ENCODE assay signal across 10 cellular contexts in genomic region chr9:72509635-72510034, GRCh38. TPM values are rescaled to one million over a fixed set of nuclear protein-coding genes. Genes with fewer than 3 reads are reported as not detected.
DNase-seq lines count a peak whose midpoint lies in the region; ATAC-seq and TF ChIP-seq lines count a peak whose summit lies in the region.
"Had no signal": no experiment of that assay in that cellular context is flagged by ENCODE, and none has a peak within 500 bp of the region (broad histone marks: within the 10 kb centered on the region; RNA-seq: fewer than 3 reads in every experiment).

No MANE protein-coding gene starts in this region.

- no peak overlapping the region for H3K27ac ChIP-seq in GM23338 (ENCODE audit: low read depth)
- no peak overlapping the region for H3K27ac ChIP-seq in colonic mucosa
- H3K27ac ChIP-seq: 22Rv1 had no signal

- no peak overlapping the region for H3K4me2 ChIP-seq in GM23338

- H2AFZ ChIP-seq in GM23338: no peak overlapping the region

- H3K4me3 Mint-ChIP-seq in activated T-helper 17 cell treated with anti-CD3 and anti-CD28 coated beads, Interleukin-2, amount 50 U/mL, for 72 hours: peak overlapping the region; percentile 80
- H3K4me3 Mint-ChIP-seq in stimulated activated memory B cell treated with anti-CD40 and anti-IgM and Interleukin-4, amounts not matched to agents 10 μg/mL and 1 μg/mL and 100 μg/mL, for 72 hours: no peak overlapping the region
- no peak overlapping the region for H3K4me3 Mint-ChIP-seq in GM23338

- intact Hi-C loops in colonic mucosa (cut with DNase I): no loop called here

- no peak overlapping the region for H3K4me3 ChIP-seq in GM23338
- H3K4me3 ChIP-seq in colonic mucosa: no peak overlapping the region

- H3F3A ChIP-seq in GM23338 (replicated peaks; ENCODE audit: low read depth): no peaks in the 10 kb centered on the region

- H3K36me3 ChIP-seq in GM23338 (ENCODE audit: insufficient read depth) (0 out of 2 replicates have a peak, but pooled peaks cover 4% of the 10 kb centered on the region), colonic mucosa (no peaks in the 10 kb centered on the region)

- no peaks in the 10 kb centered on the region for H3K9me3 ChIP-seq in colonic mucosa

- H3K4me1 Mint-ChIP-seq in activated T-helper 17 cell treated with anti-CD3 and anti-CD28 coated beads, Interleukin-2, amount 50 U/mL, for 72 hours: peaks cover 15% of the 10 kb centered on the region
- peaks cover 5% of the 10 kb centered on the region for H3K4me1 Mint-ChIP-seq in stimulated activated memory B cell treated with anti-CD40 and anti-IgM and Interleukin-4, amounts not matched to agents 10 μg/mL and 1 μg/mL and 100 μg/mL, for 72 hours
- H3K4me1 Mint-ChIP-seq in GM23338: peaks cover 5% of the 10 kb centered on the region; the same call in 2 of the 3 replicates

- peak; percentile 95 for ATAC-seq in HG02981 (IDR thresholded peaks at IDR 0.05; ENCODE audit: unreplicated experiment)
- peak; percentile 95 for ATAC-seq in activated T-helper 17 cell treated with anti-CD3 and anti-CD28 coated beads, Interleukin-2, amount 50 U/mL, for 72 hours (replicated peaks)
- ATAC-seq in stimulated activated memory B cell treated with anti-CD40 and anti-IgM and Interleukin-4, amounts not matched to agents 10 μg/mL and 1 μg/mL and 100 μg/mL, for 72 hours: peak; percentile 70
- ATAC-seq in GM23338: no peak

- no peaks in the 10 kb centered on the region for H3K36me3 Mint-ChIP-seq in activated T-helper 17 cell treated with anti-CD3 and anti-CD28 coated beads, Interleukin-2, amount 50 U/mL, for 72 hours (ENCODE audit: low read depth)
- H3K36me3 Mint-ChIP-seq in stimulated activated memory B cell treated with anti-CD40 and anti-IgM and Interleukin-4, amounts not matched to agents 10 μg/mL and 1 μg/mL and 100 μg/mL, for 72 hours: no peaks in the 10 kb centered on the region
- peaks cover 2% of the 10 kb centered on the region; the same call in 2 of the 3 replicates for H3K36me3 Mint-ChIP-seq in GM23338 (ENCODE audit: low read depth)

- H3K27me3 ChIP-seq in GM23338 (ENCODE audit: insufficient read depth) (no peaks in the 10 kb centered on the region), colonic mucosa (no peaks in the 10 kb centered on the region)

- H3K9ac ChIP-seq in colonic mucosa (ENCODE audit: low read depth in 2 of 2, low read length in 2 of 2): no peak overlapping the region

- TF ChIP-seq CTCF in GM23338 (conservative IDR thresholded peaks at IDR 0.05; ENCODE audit: low read depth in 2 of 2): no peak
- TF ChIP-seq CTCF in colonic mucosa (IDR thresholded peaks at IDR 0.05): no peak

- no peaks in the 10 kb centered on the region for H3K9me3 Mint-ChIP-seq in activated T-helper 17 cell treated with anti-CD3 and anti-CD28 coated beads, Interleukin-2, amount 50 U/mL, for 72 hours
- H3K9me3 Mint-ChIP-seq in stimulated activated memory B cell treated with anti-CD40 and anti-IgM and Interleukin-4, amounts not matched to agents 10 μg/mL and 1 μg/mL and 100 μg/mL, for 72 hours: no peaks in the 10 kb centered on the region
- H3K9me3 Mint-ChIP-seq in GM23338: no peaks in the 10 kb centered on the region; the same call in 2 of the 3 replicates

- DNase-seq in NOMO-1 treated with DMSO at 0.1 percent for 48 hours (lab: John Stamatoyannopoulos, UW; ENCODE audit: unreplicated experiment) (peak; percentile 50), NOMO-1 treated with dmso at 0.1 percent for 144 hours (lab: John Stamatoyannopoulos, UW; ENCODE audit: unreplicated experiment) (no peak), GM23338 (ENCODE audit: low spot score) (no peak), colonic mucosa (no peak), NCI-H82 (lab: John Stamatoyannopoulos, UW) (no peak)
- DNase-seq: hippocampal formation had no signal

- peak overlapping the region; percentile 99 for H3K27ac Mint-ChIP-seq in activated T-helper 17 cell treated with anti-CD3 and anti-CD28 coated beads, Interleukin-2, amount 50 U/mL, for 72 hours
- peak overlapping the region; percentile 69 for H3K27ac Mint-ChIP-seq in stimulated activated memory B cell treated with anti-CD40 and anti-IgM and Interleukin-4, amounts not matched to agents 10 μg/mL and 1 μg/mL and 100 μg/mL, for 72 hours
- no peak overlapping the region for H3K27ac Mint-ChIP-seq in GM23338

- H4K20me1 ChIP-seq in GM23338 (replicated peaks; ENCODE audit: insufficient read depth): no peaks in the 10 kb centered on the region

- no peaks in the 10 kb centered on the region for H3K27me3 Mint-ChIP-seq in activated T-helper 17 cell treated with anti-CD3 and anti-CD28 coated beads, Interleukin-2, amount 50 U/mL, for 72 hours
- no peaks in the 10 kb centered on the region for H3K27me3 Mint-ChIP-seq in stimulated activated memory B cell treated with anti-CD40 and anti-IgM and Interleukin-4, amounts not matched to agents 10 μg/mL and 1 μg/mL and 100 μg/mL, for 72 hours
- peaks cover 3% of the 10 kb centered on the region for H3K27me3 Mint-ChIP-seq in GM23338 (ENCODE audit: insufficient read depth, low read depth, poor library complexity)

- H3K4me1 ChIP-seq in GM23338 (ENCODE audit: insufficient read depth) (no peaks in the 10 kb centered on the region), colonic mucosa (no peaks in the 10 kb centered on the region)

- 0 out of 2 replicates have a peak, but pooled peaks cover 3% of the 10 kb centered on the region for H3K9me2 ChIP-seq in GM23338 (ENCODE audit: insufficient read depth)

- H3K79me2 ChIP-seq in GM23338 (replicated peaks; ENCODE audit: insufficient read depth): no peaks in the 10 kb centered on the region

TF ChIP-seq in GM23338, 12 proteins besides CTCF, POLR2A, EP300 and RAD21 (continues in another document):
- TF ChIP-seq ZNF331 (CRISPR knock-in tag; IDR thresholded peaks at IDR 0.05; ENCODE audit: low read depth) (no peak), ETS1 (IDR thresholded peaks at IDR 0.05) (no peak), CREB1 (CRISPR knock-in tag; IDR thresholded peaks at IDR 0.05; ENCODE audit: low read depth) (no peak), REST (IDR thresholded peaks at IDR 0.05; ENCODE audit: unreplicated experiment) (no peak), NANOG (IDR thresholded peaks at IDR 0.05; ENCODE audit: borderline replicate concordance) (no peak), EZH2phosphoT487 (IDR thresholded peaks at IDR 0.05; ENCODE audit: unreplicated experiment) (no peak), STAT1 (IDR thresholded peaks at IDR 0.05; ENCODE audit: unreplicated experiment) (no peak), ZNF114 (CRISPR knock-in tag; IDR thresholded peaks at IDR 0.05) (no peak), EZH2 (IDR thresholded peaks at IDR 0.05; ENCODE audit: low read depth, unreplicated experiment) (no peak)

RNA-seq across cellular contexts. Expression of gene TMC1, which starts 11.8 kb away (rescaled TPM):
- total RNA-seq in activated T-helper 17 cell treated with anti-CD3 and anti-CD28 coated beads, Interleukin-2, amount 50 U/mL, for 72 hours: under 1 TPM; 0.32 to 0.41 TPM
- 0.54 and 1.2 TPM in 2 replicates for total RNA-seq in GM23338 (2014; rRNA removed; shearing (Covaris generic))
- polyA plus RNA-seq in GM23338 (2016; fragmentation: Nextera tagmentation; extraction: Ambion mirVana): 0.42 and 0.61 TPM in 2 replicates
- total RNA-seq in colonic mucosa: under 1 TPM; 0.29 to 0.42 TPM
